ENCODE assay signal across 26 cellular contexts in the genomic region with DNA sequence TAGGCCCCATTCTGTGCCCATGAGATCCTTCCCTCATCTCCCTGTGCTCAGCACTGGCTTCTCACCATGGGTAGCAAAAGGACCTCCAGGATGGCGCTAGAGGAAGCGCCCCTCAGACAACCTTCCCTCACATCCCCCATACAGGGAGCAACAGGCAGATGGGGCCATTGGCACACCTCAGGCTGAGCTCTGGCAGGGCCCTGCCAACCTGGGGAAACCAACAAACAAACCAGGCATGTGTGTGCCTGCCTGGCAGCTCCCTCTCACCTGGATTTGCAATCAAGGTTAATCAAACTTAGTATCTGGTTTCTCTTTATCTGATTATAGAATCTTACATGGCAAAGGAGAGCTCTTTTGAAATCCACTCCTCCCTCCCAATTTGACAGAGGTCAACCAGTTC. TPM values are rescaled to one million over a fixed set of nuclear protein-coding genes. Genes with fewer than 3 reads are reported as not detected.
DNase-seq lines count a peak whose midpoint lies in the region; ATAC-seq and TF ChIP-seq lines count a peak whose summit lies in the region.
"Had no signal": no experiment of that assay in that cellular context is flagged by ENCODE, and none has a peak within 500 bp of the region (broad histone marks: within the 10 kb centered on the region; RNA-seq: fewer than 3 reads in every experiment).

No MANE protein-coding gene starts in this region.

- H3K4me3 ChIP-seq in mammary epithelial cell (replicated peaks in 1 of 3; ENCODE audit: insufficient read depth in 1 of 3, low read depth in 2 of 3, low read length in 3 of 3) (no peak overlapping the region), right lobe of liver (no peak overlapping the region), brain microvascular endothelial cell (ENCODE audit: low read depth, low read length) (no peak overlapping the region)
- H3K4me3 ChIP-seq: colonic mucosa, left ventricle myocardium inferior, thoracic aorta had no signal

- no peak overlapping the region for H3K4me2 ChIP-seq in mammary epithelial cell (ENCODE audit: insufficient read depth, low read depth, low read length)

- DNase-seq in HPDE6-E6E7 (ENCODE audit: extremely low spot score) (peak; percentile 66), NCI-H2196 (lab: John Stamatoyannopoulos, UW; ENCODE audit: unreplicated experiment) (peak; percentile 40), mammary epithelial cell (peak; percentile 40), right lobe of liver (peak in 2 of 3 donors; percentile 80 to 88), brain microvascular endothelial cell (no peak), GM13977 (ENCODE audit: low spot score) (no peak)
- DNase-seq: activated CD4-positive, alpha-beta T cell treated with anti-CD3 and anti-CD28 coated beads, Interleukin-2, amount 10 ng/mL, durations not matched to agents 24 days and 14 days; activated effector memory CD4-positive, alpha-beta T cell treated with anti-CD3 and anti-CD28 coated beads, Interleukin-2, amount 50 U/mL, for 16 hours; activated naive CD8-positive, alpha-beta T cell treated with anti-CD3 and anti-CD28 coated beads, Interleukin-2, amount 10 ng/mL, durations not matched to agents 7 days and 5 days; activated T-cell treated with anti-CD3 and anti-CD28 coated beads, Interleukin-2, amount 50 U/mL, for 1 hour; aorta; CD8-positive, alpha-beta T cell; colonic mucosa; effector CD8-positive, alpha-beta T cell; erythroblast; Kasumi-1; left ventricle myocardium inferior; MV-4-11; NCI-H146; NCI-H524; SHP77; stimulated activated CD8-positive, alpha-beta memory T cell treated with anti-CD3 and anti-CD28 coated beads, Interleukin-4, amount 100 ng/mL, for 48 hours; stimulated activated naive CD8-positive, alpha-beta T cell treated with anti-CD3 and anti-CD28 coated beads, Interleukin-15, amount 100 ng/mL, for 72 hours had no signal

- CTCF ChIA-PET in mammary epithelial cell (lab: Charles Lee; ENCODE audit: low non-redundant PET) = interaction anchor here (0.6 kb wide), 1 partner anchor 50 kb away, joined by 3 read pairs; no protein-coding TSS in a partner anchor

- no peaks in the 10 kb centered on the region for H3K79me2 ChIP-seq in mammary epithelial cell (ENCODE audit: insufficient read depth, low read length)

- H3K4me1 ChIP-seq in mammary epithelial cell (ENCODE audit: insufficient read depth, low read length) (peaks cover 3% of the 10 kb centered on the region), right lobe of liver (peaks cover 0 to 14% (median 0%) of the 10 kb centered on the region in 4 donors)
- H3K4me1 ChIP-seq: colonic mucosa, left ventricle myocardium inferior had no signal

- H3K36me3 ChIP-seq in mammary epithelial cell (ENCODE audit: insufficient read depth, low read length) (no peaks in the 10 kb centered on the region), right lobe of liver (peaks cover 5 to 40% (median 12%) of the 10 kb centered on the region in 4 donors), brain microvascular endothelial cell (replicated peaks) (peaks cover 3% of the 10 kb centered on the region)
- H3K36me3 ChIP-seq: colonic mucosa had no signal

- intact Hi-C loops in mammary epithelial cell (cut with micrococcal nuclease) = loop anchor here (1.0 kb wide), 1 partner anchor 84 kb away; no protein-coding TSS in a partner anchor
- intact Hi-C loops in right lobe of liver (cut with DNase I) = no loop called here

- dilution Hi-C loops in mammary epithelial cell (cut with HindIII; ENCODE audit: low sequenced_read_pairs) = no loop called here

- H3K27ac ChIP-seq in mammary epithelial cell (ENCODE audit: insufficient read depth, low read depth, low read length) (no peak overlapping the region), right lobe of liver (peak overlapping the region in 1 of 3 donors; percentile 78), brain microvascular endothelial cell (no peak overlapping the region)
- H3K27ac ChIP-seq: colonic mucosa, HL-60, left ventricle myocardium inferior, thoracic aorta had no signal

- WGBS in mammary epithelial cell (ENCODE audit: low coverage, missing lambda C conversion rate) = 100% methylated on average over 2 of the region's 2 CpGs
- no CpG with 5 or more reads among the region's 2 CpGs for WGBS in right lobe of liver (ENCODE audit: insufficient coverage, low coverage, low lambda C conversion rate, missing lambda C conversion rate)

- in situ Hi-C loops in mammary epithelial cell (cut with MboI; ENCODE audit: low sequenced_read_pairs in 2 of 2) = no loop called here
- in situ Hi-C loops in brain microvascular endothelial cell (cut with HindIII; ENCODE audit: low pct_ligation_motif_present, low sequenced_read_pairs) = no loop called here
- in situ Hi-C loops in GM13977 (cut with MboI; ENCODE audit: low pct_unique_long_range_greater_than_20kb, low sequenced_read_pairs, unreplicated experiment) = no loop called here

- no TSS peak for BruUV-seq in mammary epithelial cell (replicated peaks; lab: Mats Ljungman, UMichigan)

- H3K9ac ChIP-seq in mammary epithelial cell (ENCODE audit: insufficient read depth, low read length) = no peak overlapping the region

- ATAC-seq in right lobe of liver (peak in 3 of 4 donors; percentile 19 to 93 (median 66)), GM21447 (IDR thresholded peaks at IDR 0.05; ENCODE audit: unreplicated experiment) (no peak)
- ATAC-seq: CD8-positive, alpha-beta T cell; stimulated activated naive CD8-positive, alpha-beta T cell treated with anti-CD3 and anti-CD28 coated beads, Interleukin-15, amount 100 ng/mL, for 72 hours had no signal

- TF ChIP-seq CTCF in mammary epithelial cell (conservative IDR thresholded peaks at IDR 0.05 in 1 of 2, IDR thresholded peaks at IDR 0.05 in 1 of 2; ENCODE audit: extremely low read depth in 1 of 2, insufficient read depth in 1 of 2, low read depth in 1 of 2, low read length in 2 of 2) (peak in 1 of 2 donors; percentile 59), right lobe of liver (IDR thresholded peaks at IDR 0.05) (peak in 2 of 4 donors; percentile 14 to 52), brain microvascular endothelial cell (IDR thresholded peaks at IDR 0.05; ENCODE audit: low read depth, low read length, missing control alignments) (no peak), GM13977 (IDR thresholded peaks at IDR 0.05; ENCODE audit: extremely low read depth, insufficient read depth, missing control alignments) (no peak)

- TF ChIP-seq POLR2A in right lobe of liver (IDR thresholded peaks at IDR 0.05) = no peak

- H3K27me3 ChIP-seq in mammary epithelial cell (ENCODE audit: insufficient read depth, low read length) (no peaks in the 10 kb centered on the region), right lobe of liver (no peaks in the 10 kb centered on the region), brain microvascular endothelial cell (replicated peaks) (no peaks in the 10 kb centered on the region)
- H3K27me3 ChIP-seq: colonic mucosa had no signal

- no peaks in the 10 kb centered on the region for H4K20me1 ChIP-seq in mammary epithelial cell (ENCODE audit: insufficient read depth, low read length)

- H3K9me3 ChIP-seq in mammary epithelial cell (replicated peaks; ENCODE audit: insufficient read depth, low read length) (no peaks in the 10 kb centered on the region), right lobe of liver (no peaks in the 10 kb centered on the region)
- H3K9me3 ChIP-seq: colonic mucosa, left ventricle myocardium inferior, thoracic aorta had no signal

- H2AFZ ChIP-seq in mammary epithelial cell (ENCODE audit: low read depth, low read length) = no peak overlapping the region

RNA-seq across cellular contexts. Expression of a gene that starts 43.0 kb away (rescaled TPM):
- total RNA-seq in mammary epithelial cell = under 1 TPM; under 0.01 to 0.24 TPM
- 0.03 TPM for polyA plus RNA-seq in mammary epithelial cell
- polyA minus RNA-seq in mammary epithelial cell = not detected
- total RNA-seq in right lobe of liver = 1 to 10 TPM; 2.0 to 4.8 (median 4.2) TPM

Comparison
In these comparisons a context has a peak if more than half of its experiments do, and no peak if none do; other contexts are left out.
1. DNase-seq: peak in HPDE6-E6E7 (single experiment), NCI-H2196 (single experiment), mammary epithelial cell (single experiment) and right lobe of liver (2 of 3); none in brain microvascular endothelial cell (single experiment) and GM13977 (single experiment).